Comparison of ENCODE assay signal across 11 cellular contexts in genomic region chr2:46276652-46277051, GRCh38. TPM values are rescaled to one million over a fixed set of nuclear protein-coding genes. Genes with fewer than 3 reads are reported as not detected.
A peak's percentile ranks its signal among the peaks of the same experiment; 100 is the strongest.
DNase-seq lines count a peak whose midpoint lies in the region; ATAC-seq and TF ChIP-seq lines count a peak whose summit lies in the region.
"Had no signal": no experiment of that assay in that cellular context is flagged by ENCODE, and none has a peak within 500 bp of the region (broad histone marks: within the 10 kb centered on the region; RNA-seq: fewer than 3 reads in every experiment).

No MANE protein-coding gene starts in this region.

- H3K4me3 ChIP-seq in lower lobe of right lung: no peak overlapping the region

- no peaks in the 10 kb centered on the region for H3K9me3 Mint-ChIP-seq in chondrocyte (ENCODE audit: low read depth)
- H3K9me3 Mint-ChIP-seq in endothelial cell (ENCODE audit: unreplicated experiment): no peaks in the 10 kb centered on the region
- H3K9me3 Mint-ChIP-seq: activated naive CD4-positive, alpha-beta T cell treated with anti-CD3 and anti-CD28 coated beads, Interleukin-2, amount 10 ng/mL, durations not matched to agents 7 days and 5 days; natural killer cell had no signal

- H3K4me1 Mint-ChIP-seq in chondrocyte (ENCODE audit: low read depth): peaks cover 38% of the 10 kb centered on the region
- H3K4me1 Mint-ChIP-seq in endothelial cell (ENCODE audit: unreplicated experiment): peaks cover 33% of the 10 kb centered on the region

- TF ChIP-seq CTCF in chondrocyte (IDR thresholded peaks at IDR 0.05) (peak; percentile 71), lower lobe of right lung (IDR thresholded peaks at IDR 0.05) (peak; percentile 37), endothelial cell (IDR thresholded peaks at IDR 0.05; ENCODE audit: unreplicated experiment) (no peak)

- peak; percentile 45 to 71 for ATAC-seq in lower lobe of right lung

- DNase-seq in AG08396 (ENCODE audit: low spot score): peak; percentile 55
- DNase-seq in HT-29 (ENCODE audit: low spot score): peak; percentile 31
- no peak for DNase-seq in chondrocyte (ENCODE audit: low spot score)
- DNase-seq in lower lobe of right lung: no peak
- no peak for DNase-seq in activated naive CD4-positive, alpha-beta T cell treated with Interleukin-2 at 50 U/mL for 16 hours
- DNase-seq in NCI-H2196 treated with DMSO at 0.1 percent for 48 hours (lab: John Stamatoyannopoulos, UW; ENCODE audit: unreplicated experiment): no peak
- no peak for DNase-seq in endothelial cell (ENCODE audit: low spot score)
- DNase-seq in activated effector memory CD4-positive, alpha-beta T cell treated with Interleukin-2 at 50 U/mL for 16 hours: no peak
- DNase-seq: activated CD4-positive, CD25-positive, alpha-beta regulatory T cell; natural killer cell had no signal

- intact Hi-C loops in lower lobe of right lung (cut with DNase I): no loop called here

- H3K4me3 Mint-ChIP-seq in chondrocyte (ENCODE audit: unreplicated experiment) (no peak overlapping the region), endothelial cell (ENCODE audit: unreplicated experiment) (no peak overlapping the region)
- H3K4me3 Mint-ChIP-seq: activated naive CD4-positive, alpha-beta T cell treated with anti-CD3 and anti-CD28 coated beads, Interleukin-2, amount 10 ng/mL, durations not matched to agents 7 days and 5 days; natural killer cell had no signal

- H3K27me3 Mint-ChIP-seq in chondrocyte (ENCODE audit: low read depth) (no peaks in the 10 kb centered on the region), endothelial cell (ENCODE audit: unreplicated experiment) (peaks cover 4% of the 10 kb centered on the region)

- H3K9me3 ChIP-seq in lower lobe of right lung: no peaks in the 10 kb centered on the region

- peak overlapping the region; percentile 61 for H3K27ac ChIP-seq in lower lobe of right lung

- no peaks in the 10 kb centered on the region for H3K36me3 ChIP-seq in lower lobe of right lung

- no peaks in the 10 kb centered on the region for H3K27me3 ChIP-seq in lower lobe of right lung (ENCODE audit: low read depth)

- H3K27ac Mint-ChIP-seq in chondrocyte (ENCODE audit: unreplicated experiment) (no peak overlapping the region), endothelial cell (ENCODE audit: unreplicated experiment) (no peak overlapping the region)
- H3K27ac Mint-ChIP-seq: activated naive CD4-positive, alpha-beta T cell treated with anti-CD3 and anti-CD28 coated beads, Interleukin-2, amount 10 ng/mL, durations not matched to agents 7 days and 5 days; natural killer cell had no signal

- H3K4me1 ChIP-seq in lower lobe of right lung: peaks cover 31% of the 10 kb centered on the region

- H3K36me3 Mint-ChIP-seq in chondrocyte (ENCODE audit: low read depth): no peaks in the 10 kb centered on the region
- H3K36me3 Mint-ChIP-seq in endothelial cell (ENCODE audit: low read depth, unreplicated experiment): peaks cover 6% of the 10 kb centered on the region
- H3K36me3 Mint-ChIP-seq: activated naive CD4-positive, alpha-beta T cell treated with anti-CD3 and anti-CD28 coated beads, Interleukin-2, amount 10 ng/mL, durations not matched to agents 7 days and 5 days; natural killer cell had no signal

RNA-seq across cellular contexts. Expression of gene EPAS1, which starts 20.6 kb away (rescaled TPM):
- 20.7 and 24.0 TPM in 2 replicates for total RNA-seq in HT-29 (2014; rRNA removed; shearing (Covaris generic))
- total RNA-seq in chondrocyte (14.5 to 126 TPM (median 122 TPM) in 3 replicates), lower lobe of right lung (1,419 TPM), endothelial cell (ENCODE audit: unreplicated experiment) (280 TPM)

Comparison
In these comparisons a context has a peak if more than half of its experiments do, and no peak if none do; other contexts are left out.
1. DNase-seq: peak in AG08396 (single experiment) and HT-29 (single experiment); none in chondrocyte (single experiment), lower lobe of right lung (single experiment), activated naive CD4-positive, alpha-beta T cell treated with Interleukin-2 at 50 U/mL for 16 hours (single experiment), NCI-H2196 treated with DMSO at 0.1 percent for 48 hours (single experiment), endothelial cell (single experiment) and activated effector memory CD4-positive, alpha-beta T cell treated with Interleukin-2 at 50 U/mL for 16 hours (single experiment).